ENCODE assay signal across 8 cellular contexts in genomic region chr2:232502901-232503791, GRCh38. TPM values are rescaled to one million over a fixed set of nuclear protein-coding genes. Genes with fewer than 3 reads are reported as not detected.
DNase-seq lines count a peak whose midpoint lies in the region; ATAC-seq, FAIRE-seq and TF ChIP-seq lines count a peak whose summit lies in the region.

No MANE protein-coding gene starts in this region.

- CTCF ChIA-PET in T-cell (lab: Charles Lee) (no interaction called here), HepG2 (lab: Yijun Ruan, JAX; ENCODE audit: low intra/inter-chr PET ratio, low total read pairs) (no interaction called here)

- no peak for TF ChIP-seq EP300 in HepG2 (IDR thresholded peaks at IDR 0.05; ENCODE audit: low read depth in 2 of 2, low read length in 2 of 2)
- no peak for TF ChIP-seq EP300 in HepG2 (CRISPR knock-in tag; IDR thresholded peaks at IDR 0.05; ENCODE audit: borderline replicate concordance)

- H3K27me3 ChIP-seq in HepG2 (ENCODE audit: control insufficient read depth in 1 of 2, insufficient read depth in 2 of 2, low read length in 2 of 2) = peaks cover 19 to 92% of the 10 kb centered on the region in 2 experiments

- WGBS in HepG2 (ENCODE audit: low lambda C conversion rate) = 4% methylated on average over 26 of the region's 76 CpGs

- peak overlapping the region; percentile 34 to 75 (median 37) for H3K4me3 Mint-ChIP-seq in T-cell
- peak overlapping the region; percentile 45 for H3K4me3 Mint-ChIP-seq in central memory CD8-positive, alpha-beta T cell

- no TSS peak for BruUV-seq in HepG2 (replicated peaks; lab: Mats Ljungman, UMichigan)

- H4K20me1 ChIP-seq in HepG2 (ENCODE audit: insufficient read depth, low read length) = no peaks in the 10 kb centered on the region

- H3K27ac Mint-ChIP-seq in T-cell = no peak overlapping the region
- H3K27ac Mint-ChIP-seq in central memory CD8-positive, alpha-beta T cell (ENCODE audit: low read depth) = peak overlapping the region; percentile 32

- H3K9ac ChIP-seq in HepG2 (ENCODE audit: insufficient read depth, low read depth, low read length) = 0 out of 2 replicates have a peak overlapping the region, but pooled peaks have one; percentile 20

- peaks cover 11% of the 10 kb centered on the region for H3K4me1 ChIP-seq in HepG2 (ENCODE audit: insufficient read depth, low read length)

- peaks cover 6 to 12% (median 8%) of the 10 kb centered on the region in 3 donors for H3K4me1 Mint-ChIP-seq in T-cell
- H3K4me1 Mint-ChIP-seq in central memory CD8-positive, alpha-beta T cell = peaks cover 4% of the 10 kb centered on the region

- no peaks in the 10 kb centered on the region for H3K36me3 ChIP-seq in HepG2 (replicated peaks in 1 of 2; ENCODE audit: control insufficient read depth in 1 of 2, insufficient read depth in 2 of 2, low read length in 2 of 2)

- no peaks in the 10 kb centered on the region for H3K36me3 Mint-ChIP-seq in T-cell
- H3K36me3 Mint-ChIP-seq in central memory CD8-positive, alpha-beta T cell (ENCODE audit: insufficient read depth) = peaks cover 3% of the 10 kb centered on the region

- POLR2A ChIA-PET in T-cell (lab: Charles Lee) = no interaction called here
- POLR2A ChIA-PET in HepG2 (lab: Yijun Ruan, JAX) = no interaction called here

- TF ChIP-seq CTCF in HepG2 (CRISPR knock-in tag; IDR thresholded peaks at IDR 0.05) = no peak

- H3K79me2 ChIP-seq in HepG2 (ENCODE audit: insufficient read depth, low read length) = no peaks in the 10 kb centered on the region

- no peaks in the 10 kb centered on the region for H3K9me3 Mint-ChIP-seq in T-cell
- H3K9me3 Mint-ChIP-seq in central memory CD8-positive, alpha-beta T cell = no peaks in the 10 kb centered on the region

- peak overlapping the region; percentile 45 to 67 (median 52); a peak in 5 of 6 replicates for H3K4me3 ChIP-seq in HepG2 (replicated peaks in 1 of 3; ENCODE audit: insufficient read depth in 1 of 3, low read depth in 2 of 3, low read length in 3 of 3)

- intact Hi-C loops in HepG2 (cut with micrococcal nuclease; ENCODE audit: unreplicated experiment) = no loop called here

- no peak overlapping the region for H3K27ac ChIP-seq in HepG2 (ENCODE audit: extremely low read length, insufficient read depth, low read length)

- TF ChIP-seq POLR2A in HepG2 (IDR thresholded peaks at IDR 0.05; ENCODE audit: insufficient read depth in 1 of 2, low read depth in 2 of 2, low read length in 2 of 2) = no peak

- in situ Hi-C loops in HepG2 (cut with HindIII; ENCODE audit: extremely low pct_ligation_motif_present, low pct_unique_long_range_greater_than_20kb) = no loop called here

- peak; percentile 73 for DNase-seq in DMS53 (lab: John Stamatoyannopoulos, UW)
- peak in 29 of 34 experiments; percentile 15 to 75 (median 42) for DNase-seq in T-cell
- peak in 1 of 2 donors; percentile 28 for DNase-seq in central memory CD8-positive, alpha-beta T cell (ENCODE audit: low spot score in 2 of 2)
- DNase-seq in HepG2 (ENCODE audit: low spot score) = no peak
- DNase-seq in stimulated activated CD4-positive, alpha-beta T cell treated with anti-CD3 and anti-CD28 coated beads, TNF-alpha, amount 100 ng/mL, for 24 hours (ENCODE audit: low read depth in 3 of 3) = peak in 2 of 3 experiments; percentile 6 to 45
- DNase-seq in OCI-M1 (lab: John Stamatoyannopoulos, UW) = no peak

- ATAC-seq in T-cell (replicated peaks in 1 of 4) (peak in 3 of 4 experiments; percentile 39 to 85 (median 46)), HepG2 (peak; percentile 56), GM18907 (IDR thresholded peaks at IDR 0.05; ENCODE audit: unreplicated experiment) (no peak), HG02798 (IDR thresholded peaks at IDR 0.05; ENCODE audit: poor library complexity, unreplicated experiment) (no peak)
- peak; percentile 63 for ATAC-seq in central memory CD8-positive, alpha-beta T cell (replicated peaks; ENCODE audit: extremely low read depth, poor library complexity, severe bottlenecking)

- no peaks in the 10 kb centered on the region for H3K9me3 ChIP-seq in HepG2 (ENCODE audit: low read length)

- FAIRE-seq in HepG2 (lab: Jason Lieb, UNC) = no peak

- H3K4me2 ChIP-seq in HepG2 (ENCODE audit: low read depth, low read length) = peak overlapping the region; percentile 72

- no peak overlapping the region for H2AFZ ChIP-seq in HepG2 (ENCODE audit: low read length)

- H3K27me3 Mint-ChIP-seq in T-cell = peaks cover 31 to 65% of the 10 kb centered on the region in 2 donors
- peaks cover 82% of the 10 kb centered on the region for H3K27me3 Mint-ChIP-seq in central memory CD8-positive, alpha-beta T cell

- no peak for TF ChIP-seq RAD21 in HepG2 (CRISPR knock-in tag; IDR thresholded peaks at IDR 0.05)

RNA-seq across cellular contexts. Expression of gene ECEL1, which starts 15.5 kb away (rescaled TPM):
- under 1 TPM in 2 of 5 donors, not detected in 3; 0.15 to 0.19 TPM for total RNA-seq in T-cell
- not detected in 2 replicates for total RNA-seq in HepG2 (2016; rRNA removed; fragmentation: Illumina TruSeq; extraction: Trizol)
- not detected in 2 replicates for total RNA-seq in HepG2 (2016; cell fraction: cytosol; rRNA removed; fragmentation: Illumina TruSeq; extraction: Trizol; ENCODE audit: low read depth)
- total RNA-seq in HepG2 (2016; cell fraction: insoluble cytoplasmic fraction; rRNA removed; fragmentation: Illumina TruSeq; extraction: Trizol) = not detected in 2 replicates
- total RNA-seq in HepG2 (2016; cell fraction: membrane; rRNA removed; fragmentation: Illumina TruSeq; extraction: Trizol) = not detected in 2 replicates
- not detected in 2 replicates for total RNA-seq in HepG2 (2016; cell fraction: nucleus; rRNA removed; fragmentation: Illumina TruSeq; extraction: Trizol)
- polyA plus RNA-seq in HepG2 (2011; rRNA removed) = not detected in 2 replicates
- polyA plus RNA-seq in HepG2 (2011; cell fraction: cytosol; rRNA removed) = 0.06 TPM in 1 of 2 replicates, not detected in the other
- polyA plus RNA-seq in HepG2 (2011; cell fraction: nucleus; rRNA removed) = 0.05 TPM in 1 of 2 replicates, not detected in the other
- not detected in 2 replicates for polyA plus RNA-seq in HepG2 (2012)
- polyA plus RNA-seq in HepG2 (2016; cell fraction: cytosol; fragmentation: Illumina TruSeq; extraction: Trizol; ENCODE audit: low read depth) = not detected in 2 replicates
- polyA plus RNA-seq in HepG2 (2016; cell fraction: insoluble cytoplasmic fraction; fragmentation: Illumina TruSeq; extraction: Trizol; ENCODE audit: low read depth) = not detected in 2 replicates
- polyA plus RNA-seq in HepG2 (2016; cell fraction: membrane; fragmentation: Illumina TruSeq; extraction: Trizol; ENCODE audit: low read depth) = not detected in 2 replicates
- not detected in 2 replicates for polyA plus RNA-seq in HepG2 (2016; cell fraction: nucleus; fragmentation: Illumina TruSeq; extraction: Trizol; ENCODE audit: insufficient read depth, low read depth)
- not detected in 2 replicates for polyA minus RNA-seq in HepG2 (2011; rRNA and poly(A)+ RNA removed; ENCODE audit: low replicate concordance)
- polyA minus RNA-seq in HepG2 (2011; cell fraction: cytosol; rRNA and poly(A)+ RNA removed) = not detected in 2 replicates
- not detected in 2 replicates for polyA minus RNA-seq in HepG2 (2011; cell fraction: nucleus; rRNA and poly(A)+ RNA removed)

RNA-seq across cellular contexts. Expression of gene PRSS56, which starts 17.0 kb away (rescaled TPM):
- total RNA-seq in T-cell (not detected), HepG2 (2016; rRNA removed; fragmentation: Illumina TruSeq; extraction: Trizol) (not detected in 2 replicates)
- total RNA-seq in HepG2 (2016; cell fraction: cytosol; rRNA removed; fragmentation: Illumina TruSeq; extraction: Trizol; ENCODE audit: low read depth) = not detected in 2 replicates
- 0.09 TPM in 1 of 2 replicates, not detected in the other for total RNA-seq in HepG2 (2016; cell fraction: insoluble cytoplasmic fraction; rRNA removed; fragmentation: Illumina TruSeq; extraction: Trizol)
- total RNA-seq in HepG2 (2016; cell fraction: membrane; rRNA removed; fragmentation: Illumina TruSeq; extraction: Trizol) = not detected in 2 replicates
- total RNA-seq in HepG2 (2016; cell fraction: nucleus; rRNA removed; fragmentation: Illumina TruSeq; extraction: Trizol) = not detected in 2 replicates
- not detected in 2 replicates for polyA plus RNA-seq in HepG2 (2011; rRNA removed)
- polyA plus RNA-seq in HepG2 (2011; cell fraction: cytosol; rRNA removed) = not detected in 2 replicates
- not detected in 2 replicates for polyA plus RNA-seq in HepG2 (2011; cell fraction: nucleus; rRNA removed)
- polyA plus RNA-seq in HepG2 (2012) = not detected in 2 replicates
- polyA plus RNA-seq in HepG2 (2016; cell fraction: cytosol; fragmentation: Illumina TruSeq; extraction: Trizol; ENCODE audit: low read depth) = not detected in 2 replicates
- not detected in 2 replicates for polyA plus RNA-seq in HepG2 (2016; cell fraction: insoluble cytoplasmic fraction; fragmentation: Illumina TruSeq; extraction: Trizol; ENCODE audit: low read depth)
- not detected in 2 replicates for polyA plus RNA-seq in HepG2 (2016; cell fraction: membrane; fragmentation: Illumina TruSeq; extraction: Trizol; ENCODE audit: low read depth)
- not detected in 2 replicates for polyA plus RNA-seq in HepG2 (2016; cell fraction: nucleus; fragmentation: Illumina TruSeq; extraction: Trizol; ENCODE audit: insufficient read depth, low read depth)
- polyA minus RNA-seq in HepG2 (2011; rRNA and poly(A)+ RNA removed; ENCODE audit: low replicate concordance) = not detected in 2 replicates
- polyA minus RNA-seq in HepG2 (2011; cell fraction: cytosol; rRNA and poly(A)+ RNA removed) = not detected in 2 replicates
- polyA minus RNA-seq in HepG2 (2011; cell fraction: nucleus; rRNA and poly(A)+ RNA removed) = not detected in 2 replicates

RNA-seq across cellular contexts. Expression of gene CHRND, which starts 22.8 kb away (rescaled TPM):
- not detected for total RNA-seq in T-cell
- 0.10 TPM in 1 of 2 replicates, not detected in the other for total RNA-seq in HepG2 (2016; rRNA removed; fragmentation: Illumina TruSeq; extraction: Trizol)
- total RNA-seq in HepG2 (2016; cell fraction: cytosol; rRNA removed; fragmentation: Illumina TruSeq; extraction: Trizol; ENCODE audit: low read depth) = not detected in 2 replicates
- not detected in 2 replicates for total RNA-seq in HepG2 (2016; cell fraction: insoluble cytoplasmic fraction; rRNA removed; fragmentation: Illumina TruSeq; extraction: Trizol)
- total RNA-seq in HepG2 (2016; cell fraction: membrane; rRNA removed; fragmentation: Illumina TruSeq; extraction: Trizol) = 0.07 and 0.25 TPM in 2 replicates
- total RNA-seq in HepG2 (2016; cell fraction: nucleus; rRNA removed; fragmentation: Illumina TruSeq; extraction: Trizol) = not detected in 2 replicates
- polyA plus RNA-seq in HepG2 (2011; rRNA removed) = 0.13 and 0.18 TPM in 2 replicates
- 0.08 and 0.14 TPM in 2 replicates for polyA plus RNA-seq in HepG2 (2011; cell fraction: cytosol; rRNA removed)
- polyA plus RNA-seq in HepG2 (2011; cell fraction: nucleus; rRNA removed) = 0.12 and 0.24 TPM in 2 replicates
- polyA plus RNA-seq in HepG2 (2012) = 0.13 and 0.32 TPM in 2 replicates
- 0.10 and 0.12 TPM in 2 replicates for polyA plus RNA-seq in HepG2 (2016; cell fraction: cytosol; fragmentation: Illumina TruSeq; extraction: Trizol; ENCODE audit: low read depth)
- not detected in 2 replicates for polyA plus RNA-seq in HepG2 (2016; cell fraction: insoluble cytoplasmic fraction; fragmentation: Illumina TruSeq; extraction: Trizol; ENCODE audit: low read depth)
- polyA plus RNA-seq in HepG2 (2016; cell fraction: membrane; fragmentation: Illumina TruSeq; extraction: Trizol; ENCODE audit: low read depth) = 0.11 and 0.52 TPM in 2 replicates
- 0.26 TPM in 1 of 2 replicates, not detected in the other for polyA plus RNA-seq in HepG2 (2016; cell fraction: nucleus; fragmentation: Illumina TruSeq; extraction: Trizol; ENCODE audit: insufficient read depth, low read depth)
- 0.28 TPM in 1 of 2 replicates, not detected in the other for polyA minus RNA-seq in HepG2 (2011; rRNA and poly(A)+ RNA removed; ENCODE audit: low replicate concordance)
- polyA minus RNA-seq in HepG2 (2011; cell fraction: cytosol; rRNA and poly(A)+ RNA removed) = not detected in 2 replicates
- not detected in 2 replicates for polyA minus RNA-seq in HepG2 (2011; cell fraction: nucleus; rRNA and poly(A)+ RNA removed)

RNA-seq across cellular contexts. Expression of gene CHRNG, which starts 36.3 kb away (rescaled TPM):
- total RNA-seq in T-cell (not detected), HepG2 (2016; rRNA removed; fragmentation: Illumina TruSeq; extraction: Trizol) (not detected in 2 replicates)
- total RNA-seq in HepG2 (2016; cell fraction: cytosol; rRNA removed; fragmentation: Illumina TruSeq; extraction: Trizol; ENCODE audit: low read depth) = not detected in 2 replicates
- total RNA-seq in HepG2 (2016; cell fraction: insoluble cytoplasmic fraction; rRNA removed; fragmentation: Illumina TruSeq; extraction: Trizol) = not detected in 2 replicates
- not detected in 2 replicates for total RNA-seq in HepG2 (2016; cell fraction: membrane; rRNA removed; fragmentation: Illumina TruSeq; extraction: Trizol)
- not detected in 2 replicates for total RNA-seq in HepG2 (2016; cell fraction: nucleus; rRNA removed; fragmentation: Illumina TruSeq; extraction: Trizol)
- polyA plus RNA-seq in HepG2 (2011; rRNA removed) = not detected in 2 replicates
- polyA plus RNA-seq in HepG2 (2011; cell fraction: cytosol; rRNA removed) = not detected in 2 replicates
- not detected in 2 replicates for polyA plus RNA-seq in HepG2 (2011; cell fraction: nucleus; rRNA removed)
- polyA plus RNA-seq in HepG2 (2012) = 0.05 and 0.21 TPM in 2 replicates
- not detected in 2 replicates for polyA plus RNA-seq in HepG2 (2016; cell fraction: cytosol; fragmentation: Illumina TruSeq; extraction: Trizol; ENCODE audit: low read depth)
- not detected in 2 replicates for polyA plus RNA-seq in HepG2 (2016; cell fraction: insoluble cytoplasmic fraction; fragmentation: Illumina TruSeq; extraction: Trizol; ENCODE audit: low read depth)
- not detected in 2 replicates for polyA plus RNA-seq in HepG2 (2016; cell fraction: membrane; fragmentation: Illumina TruSeq; extraction: Trizol; ENCODE audit: low read depth)
- not detected in 2 replicates for polyA plus RNA-seq in HepG2 (2016; cell fraction: nucleus; fragmentation: Illumina TruSeq; extraction: Trizol; ENCODE audit: insufficient read depth, low read depth)
- not detected in 2 replicates for polyA minus RNA-seq in HepG2 (2011; rRNA and poly(A)+ RNA removed; ENCODE audit: low replicate concordance)
- not detected in 2 replicates for polyA minus RNA-seq in HepG2 (2011; cell fraction: cytosol; rRNA and poly(A)+ RNA removed)
- polyA minus RNA-seq in HepG2 (2011; cell fraction: nucleus; rRNA and poly(A)+ RNA removed) = not detected in 2 replicates

RNA-seq across cellular contexts. Expression of gene ALPI, which starts 47.2 kb away (rescaled TPM):
- total RNA-seq in T-cell (not detected), HepG2 (2016; rRNA removed; fragmentation: Illumina TruSeq; extraction: Trizol) (not detected in 2 replicates)
- total RNA-seq in HepG2 (2016; cell fraction: cytosol; rRNA removed; fragmentation: Illumina TruSeq; extraction: Trizol; ENCODE audit: low read depth) = not detected in 2 replicates
- not detected in 2 replicates for total RNA-seq in HepG2 (2016; cell fraction: insoluble cytoplasmic fraction; rRNA removed; fragmentation: Illumina TruSeq; extraction: Trizol)
- total RNA-seq in HepG2 (2016; cell fraction: membrane; rRNA removed; fragmentation: Illumina TruSeq; extraction: Trizol) = not detected in 2 replicates
- not detected in 2 replicates for total RNA-seq in HepG2 (2016; cell fraction: nucleus; rRNA removed; fragmentation: Illumina TruSeq; extraction: Trizol)
- polyA plus RNA-seq in HepG2 (2011; rRNA removed) = 0.03 TPM in 1 of 2 replicates, not detected in the other
- 0.03 and 0.05 TPM in 2 replicates for polyA plus RNA-seq in HepG2 (2011; cell fraction: cytosol; rRNA removed)
- polyA plus RNA-seq in HepG2 (2011; cell fraction: nucleus; rRNA removed) = 0.07 TPM in 1 of 2 replicates, not detected in the other
- not detected in 2 replicates for polyA plus RNA-seq in HepG2 (2012)
- not detected in 2 replicates for polyA plus RNA-seq in HepG2 (2016; cell fraction: cytosol; fragmentation: Illumina TruSeq; extraction: Trizol; ENCODE audit: low read depth)
- not detected in 2 replicates for polyA plus RNA-seq in HepG2 (2016; cell fraction: insoluble cytoplasmic fraction; fragmentation: Illumina TruSeq; extraction: Trizol; ENCODE audit: low read depth)
- polyA plus RNA-seq in HepG2 (2016; cell fraction: membrane; fragmentation: Illumina TruSeq; extraction: Trizol; ENCODE audit: low read depth) = not detected in 2 replicates
- not detected in 2 replicates for polyA plus RNA-seq in HepG2 (2016; cell fraction: nucleus; fragmentation: Illumina TruSeq; extraction: Trizol; ENCODE audit: insufficient read depth, low read depth)
- 0.42 TPM in 1 of 2 replicates, not detected in the other for polyA minus RNA-seq in HepG2 (2011; rRNA and poly(A)+ RNA removed; ENCODE audit: low replicate concordance)
- polyA minus RNA-seq in HepG2 (2011; cell fraction: cytosol; rRNA and poly(A)+ RNA removed) = not detected in 2 replicates
- polyA minus RNA-seq in HepG2 (2011; cell fraction: nucleus; rRNA and poly(A)+ RNA removed) = not detected in 2 replicates

Comparison
In these comparisons a context has a peak if more than half of its experiments do, and no peak if none do; other contexts are left out.
1. DNase-seq: peak in DMS53 (single experiment), T-cell (29 of 34) and stimulated activated CD4-positive, alpha-beta T cell treated with anti-CD3 and anti-CD28 coated beads, TNF-alpha, amount 100 ng/mL, for 24 hours (2 of 3); none in HepG2 (single experiment) and OCI-M1 (single experiment).
2. ATAC-seq: peak in T-cell (3 of 4), central memory CD8-positive, alpha-beta T cell (single experiment) and HepG2 (single experiment); none in GM18907 (single experiment) and HG02798 (single experiment).